Comparison of ENCODE assay signal across 11 cellular contexts in the genomic region with DNA sequence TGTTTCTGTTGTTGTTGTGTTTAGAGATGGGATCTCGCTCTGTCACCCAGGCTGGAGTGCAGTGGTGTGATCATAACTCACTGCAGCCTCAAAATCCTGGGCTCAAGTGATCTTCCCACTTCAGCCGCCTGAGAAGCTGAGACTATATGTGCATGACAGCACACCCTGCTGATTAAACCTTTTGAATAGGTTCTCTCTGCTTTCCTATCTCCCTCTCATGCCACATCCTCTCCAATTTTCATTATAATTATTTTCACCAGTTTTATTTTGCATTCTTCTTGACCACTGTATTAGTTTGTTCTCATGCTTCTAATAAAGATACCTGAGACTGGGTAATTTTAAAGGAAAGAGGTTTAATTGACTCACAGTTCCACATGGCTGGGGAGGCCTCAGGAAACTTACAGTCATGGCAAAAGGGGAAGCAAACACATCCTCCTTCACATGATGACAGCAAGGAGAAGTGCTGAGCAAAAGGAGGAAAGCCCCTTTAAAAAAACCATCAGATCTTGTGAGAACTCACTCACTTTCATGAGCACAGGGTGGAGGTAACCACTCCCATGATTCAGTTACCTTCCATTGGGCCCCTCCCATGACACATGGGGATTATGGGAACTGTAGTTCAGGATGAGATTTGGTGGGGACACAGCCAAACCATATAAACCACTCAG. TPM values are rescaled to one million over a fixed set of nuclear protein-coding genes. Genes with fewer than 3 reads are reported as not detected.
A peak's percentile ranks its signal among the peaks of the same experiment; 100 is the strongest.
DNase-seq lines count a peak whose midpoint lies in the region; ATAC-seq, FAIRE-seq and TF ChIP-seq lines count a peak whose summit lies in the region.
"Had no signal": no experiment of that assay in that cellular context is flagged by ENCODE, and none has a peak within 500 bp of the region (broad histone marks: within the 10 kb centered on the region; RNA-seq: fewer than 3 reads in every experiment).

No MANE protein-coding gene starts in this region.

- peak; percentile 16 for FAIRE-seq in GM12891 (lab: Jason Lieb, UNC)

- no peak overlapping the region for H3K4me3 Mint-ChIP-seq in endodermal cell

- H3K27me3 ChIP-seq in MM.1S (replicated peaks; ENCODE audit: insufficient read depth, low read length) = no peaks in the 10 kb centered on the region
- H3K27me3 ChIP-seq in endodermal cell (ENCODE audit: control insufficient read depth, insufficient read depth, low read length, poor library complexity, severe bottlenecking) = no peaks in the 10 kb centered on the region
- H3K27me3 ChIP-seq in transverse colon = no peaks in the 10 kb centered on the region

- H3K27ac ChIP-seq in MM.1S (ENCODE audit: low read length) = peak overlapping the region; percentile 31; the same call in 1 of the 2 replicates
- H3K27ac ChIP-seq in endodermal cell (ENCODE audit: low read depth, low read length) = no peak overlapping the region
- no peak overlapping the region for H3K27ac ChIP-seq in transverse colon

- WGBS in endodermal cell (ENCODE audit: insufficient coverage in 1 of 2, insufficient read length in 1 of 2), 2 experiments = 82 to 93% methylated on average over 1 to 2 of the region's 2 CpGs
- WGBS in transverse colon (ENCODE audit: low coverage in 1 of 2), 2 donors = 89 to 92% methylated on average over 2 of the region's 2 CpGs

- no peaks in the 10 kb centered on the region for H4K20me1 ChIP-seq in MM.1S (ENCODE audit: insufficient read depth, low read length)

- no peaks in the 10 kb centered on the region for H3K27me3 Mint-ChIP-seq in endodermal cell (ENCODE audit: insufficient read depth)

- H3K9me3 ChIP-seq in MM.1S (replicated peaks; ENCODE audit: insufficient read depth, low read length) (no peaks in the 10 kb centered on the region), endodermal cell (ENCODE audit: control insufficient read depth, low read length) (peaks cover 6% of the 10 kb centered on the region), transverse colon (no peaks in the 10 kb centered on the region)

- no peak overlapping the region for H3K4me2 ChIP-seq in MM.1S (ENCODE audit: low read depth, low read length)

- DNase-seq in GM12891 (ENCODE audit: insufficient read length, low spot score) (no peak), MM.1S (peak; percentile 42), endodermal cell (peak; percentile 60), NCI-H187 treated with DMSO at 0.1 percent for 48 hours (lab: John Stamatoyannopoulos, UW) (no peak), transverse colon (no peak)
- DNase-seq in central memory CD4-positive, alpha-beta T cell = no peak
- DNase-seq: activated CD4-positive, CD25-positive, alpha-beta regulatory T cell; NCI-H510A treated with DMSO at 0.1 percent for 48 hours had no signal

- in situ Hi-C loops in transverse colon (cut with MboI; ENCODE audit: low pct_ligation_motif_present in 1 of 4, low pct_unique_long_range_greater_than_20kb in 1 of 4, low sequenced_read_pairs in 3 of 4) = no loop called here

- H3K36me3 ChIP-seq in MM.1S (replicated peaks; ENCODE audit: insufficient read depth, low read length) (peaks cover 44% of the 10 kb centered on the region), endodermal cell (ENCODE audit: control insufficient read depth, insufficient read depth, low read length) (peaks cover 33% of the 10 kb centered on the region), transverse colon (peaks cover 0 to 10% (median 2%) of the 10 kb centered on the region in 4 donors)

- intact Hi-C loops in transverse colon (cut with DNase I; ENCODE audit: low total_unique reads) = no loop called here

- peaks cover 1% of the 10 kb centered on the region for H3K4me1 Mint-ChIP-seq in endodermal cell

- H3K9me2 ChIP-seq in MM.1S (replicated peaks; ENCODE audit: insufficient read depth, low read length) = no peaks in the 10 kb centered on the region

- no peak for TF ChIP-seq CTCF in MM.1S (IDR thresholded peaks at IDR 0.05; ENCODE audit: low read length)
- TF ChIP-seq CTCF in endodermal cell (conservative IDR thresholded peaks at IDR 0.05) = no peak
- no peak for TF ChIP-seq CTCF in transverse colon (IDR thresholded peaks at IDR 0.05)

- H3K36me3 Mint-ChIP-seq in endodermal cell (ENCODE audit: low read depth) = peaks cover 61% of the 10 kb centered on the region

- no peak for TF ChIP-seq EP300 in transverse colon (IDR thresholded peaks at IDR 0.05; ENCODE audit: low read depth)

- peaks cover 75% of the 10 kb centered on the region for H3K79me2 ChIP-seq in MM.1S (ENCODE audit: low read length)

- H3F3A ChIP-seq in MM.1S (ENCODE audit: insufficient read depth, low read length) = peaks cover 4% of the 10 kb centered on the region

- peak; percentile 66 for ATAC-seq in GM21390 (IDR thresholded peaks at IDR 0.05; ENCODE audit: unreplicated experiment)
- ATAC-seq in GM19467 (IDR thresholded peaks at IDR 0.05; ENCODE audit: unreplicated experiment) = no peak

- TF ChIP-seq POLR2A in GM12891 (IDR thresholded peaks at IDR 0.05; ENCODE audit: low read depth, low read length) (no peak), transverse colon (IDR thresholded peaks at IDR 0.05) (no peak)

- no peak overlapping the region for H3K4me3 ChIP-seq in MM.1S (ENCODE audit: low read length)
- no peak overlapping the region for H3K4me3 ChIP-seq in endodermal cell (ENCODE audit: low read length)
- H3K4me3 ChIP-seq in transverse colon = no peak overlapping the region
- H3K4me3 ChIP-seq: lung had no signal

- peaks cover 6% of the 10 kb centered on the region for H3K9me3 Mint-ChIP-seq in endodermal cell

- no peak overlapping the region for H3K9ac ChIP-seq in MM.1S (ENCODE audit: low read length)
- H3K9ac ChIP-seq in endodermal cell (ENCODE audit: extremely low read depth, low read length, poor library complexity, severe bottlenecking) = no peak overlapping the region

- no peak overlapping the region for H2AFZ ChIP-seq in MM.1S (ENCODE audit: low read length)

- peaks cover 18% of the 10 kb centered on the region for H3K4me1 ChIP-seq in MM.1S (ENCODE audit: low read length)
- no peaks in the 10 kb centered on the region for H3K4me1 ChIP-seq in endodermal cell (ENCODE audit: control insufficient read depth, insufficient read depth, low read length)
- H3K4me1 ChIP-seq in transverse colon = no peaks in the 10 kb centered on the region

- H3K27ac Mint-ChIP-seq in endodermal cell = no peak overlapping the region

TF ChIP-seq in GM12891, 5 proteins besides CTCF, POLR2A, EP300 and RAD21:
- no peak for TF ChIP-seq TAF1 (IDR thresholded peaks at IDR 0.05; ENCODE audit: low read depth, low read length)
- peak; percentile 5 for TF ChIP-seq PAX5 (IDR thresholded peaks at IDR 0.05; ENCODE audit: insufficient read depth, low read length, severe bottlenecking)
- TF ChIP-seq POLR2AphosphoS5 (IDR thresholded peaks at IDR 0.05; ENCODE audit: low read depth, low read length) = no peak
- 0 out of 2 replicates have a peak, but pooled peaks have one; percentile 40 for TF ChIP-seq SPI1 (IDR thresholded peaks at IDR 0.05; ENCODE audit: low read depth, low read length)

RNA-seq across cellular contexts. Expression of a gene that starts 12.9 kb away (rescaled TPM):
- polyA plus RNA-seq in GM12891 (2012; ENCODE audit: low read depth, missing spikeins) = 27.3 TPM
- total RNA-seq in endodermal cell (10 to 100 TPM; 30.2 to 41.7 TPM), transverse colon (10 to 100 TPM in 3 of 4 donors, 1 to 10 TPM in 1; 5.4 to 22.8 (median 19.1) TPM)
- 36.3 TPM for polyA plus RNA-seq in endodermal cell (2013, experiment 1 of 2)
- polyA plus RNA-seq in endodermal cell (2013, experiment 2 of 2) = 30.4 TPM

Comparison
In these comparisons a context has a peak if more than half of its experiments do, and no peak if none do; other contexts are left out.
1. DNase-seq: peak in MM.1S (single experiment) and endodermal cell (single experiment); none in GM12891 (single experiment), NCI-H187 treated with DMSO at 0.1 percent for 48 hours (single experiment), transverse colon (single experiment) and central memory CD4-positive, alpha-beta T cell (single experiment).